ENCODE assay signal across 25 cellular contexts in genomic region chr10:125799446-125799845, GRCh38. TPM values are rescaled to one million over a fixed set of nuclear protein-coding genes. Genes with fewer than 3 reads are reported as not detected.
"Had no signal": no experiment of that assay in that cellular context is flagged by ENCODE, and none has a peak within 500 bp of the region (broad histone marks: within the 10 kb centered on the region; RNA-seq: fewer than 3 reads in every experiment).

No MANE protein-coding gene starts in this region.

- H3K9me3 ChIP-seq: MG63 had no signal

- H3K4me3 Mint-ChIP-seq: activated CD8-positive, alpha-beta T cell treated with anti-CD3 and anti-CD28 coated beads for 36 hours; activated naive CD8-positive, alpha-beta T cell treated with anti-CD3 and anti-CD28 coated beads, Interleukin-2, amount 50 U/mL, for 24 hours; activated T-helper 1 cell treated with anti-CD3 and anti-CD28 coated beads, Interleukin-12 subunit alpha, Interleukin-12 subunit beta, Interleukin-2, Interleukin-4 antibody, amounts not matched to agents 30 ng/mL and 10 ng/mL and 1 ng/mL, durations not matched to agents 14 hours and 24 hours and 36 hours; T-helper 1 cell treated with Interleukin-12 subunit alpha and Interleukin-12 subunit beta and Interleukin-4 antibody, amounts not matched to agents 30 μg/mL and 1 μg/mL, for 36 hours had no signal

- H3K27me3 ChIP-seq: brain microvascular endothelial cell, MG63 had no signal

- H3K4me3 ChIP-seq: MG63 had no signal

- H3K27me3 Mint-ChIP-seq: activated CD8-positive, alpha-beta T cell treated with anti-CD3 and anti-CD28 coated beads for 36 hours; activated naive CD8-positive, alpha-beta T cell treated with anti-CD3 and anti-CD28 coated beads, Interleukin-2, amount 50 U/mL, for 24 hours had no signal

- DNase-seq: activated CD4-positive, alpha-beta T cell treated with anti-CD3 and anti-CD28 coated beads for 4 hours; activated CD8-positive, alpha-beta memory T cell treated with anti-CD3 and anti-CD28 coated beads, Interleukin-2, amount 50 U/mL, for 4 hours; activated CD8-positive, alpha-beta T cell treated with anti-CD3 and anti-CD28 coated beads for 36 hours; activated effector memory CD4-positive, alpha-beta T cell treated with Interleukin-2 at 50 U/mL for 16 hours; activated naive CD4-positive, alpha-beta T cell treated with Interleukin-2 at 50 U/mL for 16 hours; activated naive CD8-positive, alpha-beta T cell treated with anti-CD3 and anti-CD28 coated beads, Interleukin-2, amount 50 U/mL, for 24 hours; amniotic stem cell; cerebellar nuclear complex; MG63; MV-4-11; NCI-H1105; NCI-H1436; NCI-H1694 treated with DMSO at 0.1 percent for 48 hours; NCI-H2029 treated with DMSO at 0.1 percent for 48 hours; NCI-H69; PC-3; SHP77 treated with DMSO at 0.1 percent for 48 hours; T-helper 9 cell had no signal

- H3K27ac Mint-ChIP-seq: activated CD8-positive, alpha-beta T cell treated with anti-CD3 and anti-CD28 coated beads for 36 hours; activated naive CD8-positive, alpha-beta T cell treated with anti-CD3 and anti-CD28 coated beads, Interleukin-2, amount 50 U/mL, for 24 hours; activated T-helper 1 cell treated with anti-CD3 and anti-CD28 coated beads, Interleukin-12 subunit alpha, Interleukin-12 subunit beta, Interleukin-2, Interleukin-4 antibody, amounts not matched to agents 30 ng/mL and 10 ng/mL and 1 ng/mL, durations not matched to agents 14 hours and 24 hours and 36 hours; T-helper 1 cell treated with Interleukin-12 subunit alpha and Interleukin-12 subunit beta and Interleukin-4 antibody, amounts not matched to agents 30 μg/mL and 1 μg/mL, for 36 hours had no signal

- H3K27ac ChIP-seq: brain microvascular endothelial cell had no signal

- H3K9me3 Mint-ChIP-seq: activated CD8-positive, alpha-beta T cell treated with anti-CD3 and anti-CD28 coated beads for 36 hours; activated naive CD4-positive, alpha-beta T cell treated with anti-CD3 and anti-CD28 coated beads, Interleukin-2, amount 50 U/mL, for 72 hours; activated naive CD8-positive, alpha-beta T cell treated with anti-CD3 and anti-CD28 coated beads, Interleukin-2, amount 50 U/mL, for 24 hours; activated T-helper 1 cell treated with anti-CD3 and anti-CD28 coated beads, Interleukin-12 subunit alpha, Interleukin-12 subunit beta, Interleukin-2, Interleukin-4 antibody, amounts not matched to agents 30 ng/mL and 10 ng/mL and 1 ng/mL, durations not matched to agents 14 hours and 24 hours and 36 hours; T-helper 1 cell treated with Interleukin-12 subunit alpha and Interleukin-12 subunit beta and Interleukin-4 antibody, amounts not matched to agents 30 μg/mL and 1 μg/mL, for 36 hours had no signal

- ATAC-seq: activated CD4-positive, CD25-positive, alpha-beta regulatory T cell treated with anti-CD3 and anti-CD28 coated beads, Interleukin-2, amount 50 U/mL, for 24 hours; activated CD8-positive, alpha-beta T cell treated with anti-CD3 and anti-CD28 coated beads for 36 hours; activated naive CD4-positive, alpha-beta T cell treated with anti-CD3 and anti-CD28 coated beads, Interleukin-2, amount 50 U/mL, for 72 hours; activated naive CD8-positive, alpha-beta T cell treated with anti-CD3 and anti-CD28 coated beads, Interleukin-2, amount 50 U/mL, for 24 hours; PC-3 had no signal

- H3K36me3 Mint-ChIP-seq: activated naive CD4-positive, alpha-beta T cell treated with anti-CD3 and anti-CD28 coated beads, Interleukin-2, amount 50 U/mL, for 72 hours had no signal

RNA-seq across cellular contexts. Expression of gene MMP21, which starts 23.8 kb away (rescaled TPM):
- total RNA-seq: activated CD8-positive, alpha-beta T cell treated with anti-CD3 and anti-CD28 coated beads for 36 hours; activated naive CD4-positive, alpha-beta T cell treated with anti-CD3 and anti-CD28 coated beads, Interleukin-2, amount 50 U/mL, for 72 hours; activated T-helper 1 cell treated with anti-CD3 and anti-CD28 coated beads, Interleukin-12 subunit alpha, Interleukin-12 subunit beta, Interleukin-2, Interleukin-4 antibody, amounts not matched to agents 30 ng/mL and 10 ng/mL and 1 ng/mL, durations not matched to agents 14 hours and 24 hours and 36 hours; cardiac septum; PC-3; SK-MEL-5 had no signal
